Comparison of ENCODE assay signal across 1 cellular context in the genomic region with DNA sequence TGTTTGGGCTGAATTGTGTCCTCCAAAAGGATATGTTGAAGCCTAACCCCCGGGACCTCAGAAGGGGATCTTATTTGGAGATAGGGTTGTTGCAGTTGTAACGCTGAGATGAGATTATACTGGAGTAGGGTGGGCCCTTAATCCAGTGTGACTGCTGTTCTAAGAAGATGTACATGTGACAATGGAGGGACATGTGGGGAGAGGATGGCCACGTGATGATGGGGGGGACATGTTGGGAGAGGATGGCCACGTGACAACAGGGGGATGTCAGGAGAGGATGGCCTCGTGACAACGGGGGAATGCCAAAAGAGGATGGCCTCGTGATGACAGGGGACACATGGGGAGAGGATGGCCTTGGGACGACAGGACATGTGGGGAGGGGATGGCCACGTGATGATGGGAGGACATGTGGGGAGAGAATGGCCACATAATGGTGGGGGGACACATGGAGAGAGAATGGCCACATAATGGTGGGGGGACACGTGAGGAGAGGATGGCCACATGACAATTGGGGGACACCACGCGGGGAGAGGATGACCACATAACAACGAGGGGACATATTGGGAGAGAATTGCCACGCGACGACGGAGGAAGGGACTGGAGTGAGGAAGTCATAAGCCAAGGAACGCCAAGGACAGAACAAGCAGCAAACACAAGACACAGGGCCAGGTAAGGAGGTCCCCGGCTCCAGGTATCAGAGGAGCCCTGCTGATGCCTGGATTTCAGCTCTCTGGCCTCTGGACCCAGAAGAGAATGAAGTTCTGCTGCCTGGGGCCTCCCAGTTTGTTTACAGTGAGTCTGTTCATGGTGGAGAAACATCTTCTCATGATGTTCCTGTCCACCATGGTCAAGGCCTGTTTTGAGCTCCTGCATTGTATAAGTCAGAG.
TF ChIP-seq lines count a peak whose summit lies in the region.

No MANE protein-coding gene starts in this region.

TF ChIP-seq in HepG2, 621 proteins besides CTCF, POLR2A, EP300 and RAD21 (continued from another document and continues in another):
- TF ChIP-seq, protein P1, sequence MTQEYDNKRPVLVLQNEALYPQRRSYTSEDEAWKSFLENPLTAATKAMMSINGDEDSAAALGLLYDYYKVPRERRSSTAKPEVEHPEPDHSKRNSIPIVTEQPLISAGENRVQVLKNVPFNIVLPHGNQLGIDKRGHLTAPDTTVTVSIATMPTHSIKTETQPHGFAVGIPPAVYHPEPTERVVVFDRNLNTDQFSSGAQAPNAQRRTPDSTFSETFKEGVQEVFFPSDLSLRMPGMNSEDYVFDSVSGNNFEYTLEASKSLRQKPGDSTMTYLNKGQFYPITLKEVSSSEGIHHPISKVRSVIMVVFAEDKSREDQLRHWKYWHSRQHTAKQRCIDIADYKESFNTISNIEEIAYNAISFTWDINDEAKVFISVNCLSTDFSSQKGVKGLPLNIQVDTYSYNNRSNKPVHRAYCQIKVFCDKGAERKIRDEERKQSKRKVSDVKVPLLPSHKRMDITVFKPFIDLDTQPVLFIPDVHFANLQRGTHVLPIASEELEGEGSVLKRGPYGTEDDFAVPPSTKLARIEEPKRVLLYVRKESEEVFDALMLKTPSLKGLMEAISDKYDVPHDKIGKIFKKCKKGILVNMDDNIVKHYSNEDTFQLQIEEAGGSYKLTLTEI (CRISPR knock-in tag; conservative IDR thresholded peaks at IDR 0.05): no peak
- TF ChIP-seq MAFF (IDR thresholded peaks at IDR 0.05; ENCODE audit: low read depth, low read length) (no peak), ZNF768 (CRISPR knock-in tag; IDR thresholded peaks at IDR 0.05) (no peak), HNRNPK (IDR thresholded peaks at IDR 0.05; ENCODE audit: low read depth, low read length, poor library complexity, severe bottlenecking) (no peak), ZBTB26 (CRISPR knock-in tag; IDR thresholded peaks at IDR 0.05; ENCODE audit: borderline replicate concordance) (peak; percentile 82), HINFP (CRISPR knock-in tag; IDR thresholded peaks at IDR 0.05; ENCODE audit: low read depth) (peak; percentile 61; the same call in 1 of the 2 replicates), SP4 (CRISPR knock-in tag; IDR thresholded peaks at IDR 0.05) (peak; percentile 65; the same call in 1 of the 2 replicates), RARA (CRISPR knock-in tag; IDR thresholded peaks at IDR 0.05) (peak; percentile 57; the same call in 1 of the 2 replicates), CHCHD3 (CRISPR knock-in tag; IDR thresholded peaks at IDR 0.05) (peak; percentile 84), ZNF225 (CRISPR knock-in tag; IDR thresholded peaks at IDR 0.05) (peak; percentile 92; the same call in 1 of the 2 replicates), GPN1 (CRISPR knock-in tag; IDR thresholded peaks at IDR 0.05; ENCODE audit: borderline replicate concordance) (no peak), LRRFIP1 (CRISPR knock-in tag; conservative IDR thresholded peaks at IDR 0.05) (no peak), HNRNPUL1 (IDR thresholded peaks at IDR 0.05; ENCODE audit: low read depth, low read length) (no peak), XBP1 (CRISPR knock-in tag; IDR thresholded peaks at IDR 0.05) (no peak), TFDP1 (CRISPR knock-in tag; IDR thresholded peaks at IDR 0.05; ENCODE audit: borderline replicate concordance) (peak; percentile 92), SP140L (CRISPR knock-in tag; IDR thresholded peaks at IDR 0.05; ENCODE audit: borderline replicate concordance) (no peak), TARDBP (CRISPR knock-in tag; IDR thresholded peaks at IDR 0.05) (no peak; the same call in 1 of the 2 replicates), ZNF660 (CRISPR knock-in tag; IDR thresholded peaks at IDR 0.05; ENCODE audit: borderline replicate concordance, low read depth) (no peak), ZNF792 (CRISPR knock-in tag; IDR thresholded peaks at IDR 0.05) (no peak), SNAPC4 (CRISPR knock-in tag; IDR thresholded peaks at IDR 0.05) (0 out of 2 replicates have a peak, but pooled peaks have one; percentile 6), ZFP36 (IDR thresholded peaks at IDR 0.05; ENCODE audit: borderline replicate concordance, low read depth, low read length, partially characterized antibody) (no peak), HMG20B (CRISPR knock-in tag; conservative IDR thresholded peaks at IDR 0.05) (0 out of 2 replicates have a peak, but pooled peaks have one; percentile 4), ZNF790 (CRISPR knock-in tag; IDR thresholded peaks at IDR 0.05; ENCODE audit: borderline replicate concordance) (peak; percentile 91; the same call in 1 of the 2 replicates), ZNF605 (CRISPR knock-in tag; IDR thresholded peaks at IDR 0.05) (peak; percentile 92), ARID2 (CRISPR knock-in tag; IDR thresholded peaks at IDR 0.05; ENCODE audit: borderline replicate concordance) (peak; percentile 89; the same call in 1 of the 2 replicates), PBX2 (CRISPR knock-in tag; IDR thresholded peaks at IDR 0.05) (0 out of 2 replicates have a peak, but pooled peaks have one; percentile 34), ZNF232 (CRISPR knock-in tag; IDR thresholded peaks at IDR 0.05; ENCODE audit: borderline replicate concordance) (no peak; the same call in 1 of the 2 replicates), ZBTB20 (CRISPR knock-in tag; IDR thresholded peaks at IDR 0.05; ENCODE audit: borderline replicate concordance, low read depth) (peak; percentile 51), ZNF326 (CRISPR knock-in tag; IDR thresholded peaks at IDR 0.05; ENCODE audit: borderline replicate concordance) (no peak)
- TF ChIP-seq, protein P2, sequence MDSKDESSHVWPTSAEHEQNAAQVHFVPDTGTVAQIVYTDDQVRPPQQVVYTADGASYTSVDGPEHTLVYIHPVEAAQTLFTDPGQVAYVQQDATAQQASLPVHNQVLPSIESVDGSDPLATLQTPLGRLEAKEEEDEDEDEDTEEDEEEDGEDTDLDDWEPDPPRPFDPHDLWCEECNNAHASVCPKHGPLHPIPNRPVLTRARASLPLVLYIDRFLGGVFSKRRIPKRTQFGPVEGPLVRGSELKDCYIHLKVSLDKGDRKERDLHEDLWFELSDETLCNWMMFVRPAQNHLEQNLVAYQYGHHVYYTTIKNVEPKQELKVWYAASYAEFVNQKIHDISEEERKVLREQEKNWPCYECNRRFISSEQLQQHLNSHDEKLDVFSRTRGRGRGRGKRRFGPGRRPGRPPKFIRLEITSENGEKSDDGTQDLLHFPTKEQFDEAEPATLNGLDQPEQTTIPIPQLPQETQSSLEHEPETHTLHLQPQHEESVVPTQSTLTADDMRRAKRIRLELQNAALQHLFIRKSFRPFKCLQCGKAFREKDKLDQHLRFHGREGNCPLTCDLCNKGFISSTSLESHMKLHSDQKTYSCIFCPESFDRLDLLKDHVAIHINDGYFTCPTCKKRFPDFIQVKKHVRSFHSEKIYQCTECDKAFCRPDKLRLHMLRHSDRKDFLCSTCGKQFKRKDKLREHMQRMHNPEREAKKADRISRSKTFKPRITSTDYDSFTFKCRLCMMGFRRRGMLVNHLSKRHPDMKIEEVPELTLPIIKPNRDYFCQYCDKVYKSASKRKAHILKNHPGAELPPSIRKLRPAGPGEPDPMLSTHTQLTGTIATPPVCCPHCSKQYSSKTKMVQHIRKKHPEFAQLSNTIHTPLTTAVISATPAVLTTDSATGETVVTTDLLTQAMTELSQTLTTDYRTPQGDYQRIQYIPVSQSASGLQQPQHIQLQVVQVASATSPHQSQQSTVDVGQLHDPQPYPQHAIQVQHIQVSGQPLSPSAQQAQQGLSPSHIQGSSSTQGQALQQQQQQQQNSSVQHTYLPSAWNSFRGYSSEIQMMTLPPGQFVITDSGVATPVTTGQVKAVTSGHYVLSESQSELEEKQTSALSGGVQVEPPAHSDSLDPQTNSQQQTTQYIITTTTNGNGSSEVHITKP (CRISPR knock-in tag; IDR thresholded peaks at IDR 0.05; ENCODE audit: low read depth): peak; percentile 10
- TF ChIP-seq, protein P3, sequence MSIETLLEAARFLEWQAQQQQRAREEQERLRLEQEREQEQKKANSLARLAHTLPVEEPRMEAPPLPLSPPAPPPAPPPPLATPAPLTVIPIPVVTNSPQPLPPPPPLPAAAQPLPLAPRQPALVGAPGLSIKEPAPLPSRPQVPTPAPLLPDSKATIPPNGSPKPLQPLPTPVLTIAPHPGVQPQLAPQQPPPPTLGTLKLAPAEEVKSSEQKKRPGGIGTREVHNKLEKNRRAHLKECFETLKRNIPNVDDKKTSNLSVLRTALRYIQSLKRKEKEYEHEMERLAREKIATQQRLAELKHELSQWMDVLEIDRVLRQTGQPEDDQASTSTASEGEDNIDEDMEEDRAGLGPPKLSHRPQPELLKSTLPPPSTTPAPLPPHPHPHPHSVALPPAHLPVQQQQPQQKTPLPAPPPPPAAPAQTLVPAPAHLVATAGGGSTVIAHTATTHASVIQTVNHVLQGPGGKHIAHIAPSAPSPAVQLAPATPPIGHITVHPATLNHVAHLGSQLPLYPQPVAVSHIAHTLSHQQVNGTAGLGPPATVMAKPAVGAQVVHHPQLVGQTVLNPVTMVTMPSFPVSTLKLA (IDR thresholded peaks at IDR 0.05): peak; percentile 96
